ENCODE assay signal across 13 cellular contexts in the genomic region with DNA sequence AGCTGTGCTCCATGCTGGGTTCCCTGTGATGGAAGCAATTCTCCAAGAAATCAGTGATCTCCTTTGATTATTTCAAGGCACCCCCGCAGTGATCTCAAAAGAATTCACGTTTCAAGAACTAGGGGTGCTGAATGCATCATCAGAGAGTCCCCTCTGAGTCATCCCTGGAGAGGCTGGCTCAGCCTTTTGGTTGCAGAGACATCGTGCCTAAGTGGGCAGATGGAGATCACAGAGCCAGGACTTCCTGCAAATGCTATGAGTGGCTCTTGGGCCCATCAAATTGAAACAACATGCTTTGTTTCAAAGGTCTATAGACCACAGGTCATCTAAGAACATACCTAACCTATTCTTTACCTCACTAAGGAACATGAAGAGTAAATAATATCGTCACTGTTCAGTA. TPM values are rescaled to one million over a fixed set of nuclear protein-coding genes. Genes with fewer than 3 reads are reported as not detected.
DNase-seq lines count a peak whose midpoint lies in the region; ATAC-seq and TF ChIP-seq lines count a peak whose summit lies in the region.
"Had no signal": no experiment of that assay in that cellular context is flagged by ENCODE, and none has a peak within 500 bp of the region (broad histone marks: within the 10 kb centered on the region; RNA-seq: fewer than 3 reads in every experiment).

No MANE protein-coding gene starts in this region.

- no peaks in the 10 kb centered on the region for H3K36me3 Mint-ChIP-seq in CD4-positive, alpha-beta T cell (ENCODE audit: low read depth)

- BruUV-seq in OCI-LY7 (replicated peaks; lab: Mats Ljungman, UMichigan) = no TSS peak

- H3K27ac ChIP-seq in layer of hippocampus (ENCODE audit: low read depth, low read length) = peak overlapping the region; percentile 96
- H3K27ac ChIP-seq in CD4-positive, alpha-beta T cell (ENCODE audit: low read depth, low read length) = no peak overlapping the region
- H3K27ac ChIP-seq in OCI-LY7 (ENCODE audit: low read depth, low read length, poor library complexity, severe bottlenecking) = no peak overlapping the region
- H3K27ac ChIP-seq: brain microvascular endothelial cell, C4-2B, prostate gland, WERI-Rb-1 had no signal

- no peaks in the 10 kb centered on the region for H3K9me3 ChIP-seq in CD4-positive, alpha-beta T cell (ENCODE audit: control insufficient read depth, low read length)
- H3K9me3 ChIP-seq in OCI-LY7 (ENCODE audit: low read length) = no peaks in the 10 kb centered on the region
- H3K9me3 ChIP-seq: prostate gland had no signal

- H3K4me2 ChIP-seq in OCI-LY7 (ENCODE audit: low read length) = no peak overlapping the region

- no peaks in the 10 kb centered on the region for H3K36me3 ChIP-seq in OCI-LY7 (ENCODE audit: insufficient read depth, low read length)
- H3K36me3 ChIP-seq: brain microvascular endothelial cell, prostate gland, WERI-Rb-1 had no signal

- no peak for TF ChIP-seq CTCF in CD4-positive, alpha-beta T cell (IDR thresholded peaks at IDR 0.05)
- no peak for TF ChIP-seq CTCF in OCI-LY7 (conservative IDR thresholded peaks at IDR 0.05; ENCODE audit: low read length)

- H3K27ac Mint-ChIP-seq in CD4-positive, alpha-beta T cell = no peak overlapping the region

- H4K20me1 ChIP-seq in OCI-LY7 (ENCODE audit: insufficient read depth, low read length) = no peaks in the 10 kb centered on the region

- POLR2A ChIA-PET in CD4-positive, alpha-beta T cell (lab: Charles Lee) = no interaction called here
- POLR2A ChIA-PET in OCI-LY7 (lab: Charles Lee) = no interaction called here

- no peak overlapping the region for H3K4me3 Mint-ChIP-seq in CD4-positive, alpha-beta T cell

- peaks cover 35% of the 10 kb centered on the region for H3K27me3 Mint-ChIP-seq in CD4-positive, alpha-beta T cell

- H3K27me3 ChIP-seq in layer of hippocampus (ENCODE audit: control insufficient read depth, insufficient read depth, low read length) = no peaks in the 10 kb centered on the region
- H3K27me3 ChIP-seq in CD4-positive, alpha-beta T cell (ENCODE audit: control insufficient read depth, insufficient read depth, low read length) = no peaks in the 10 kb centered on the region
- H3K27me3 ChIP-seq: brain microvascular endothelial cell had no signal

- CTCF ChIA-PET in CD4-positive, alpha-beta T cell (lab: Charles Lee) = no interaction called here
- CTCF ChIA-PET in OCI-LY7 (lab: Charles Lee; ENCODE audit: unreplicated experiment) = interaction anchor here (0.6 kb wide), 1 partner anchor 64 kb away, joined by 3 read pairs; no protein-coding TSS in a partner anchor

- no peaks in the 10 kb centered on the region for H3K9me3 Mint-ChIP-seq in CD4-positive, alpha-beta T cell

- peaks cover 5% of the 10 kb centered on the region for H3K4me1 ChIP-seq in OCI-LY7 (ENCODE audit: insufficient read depth, low read length, poor library complexity, severe bottlenecking)
- H3K4me1 ChIP-seq: prostate gland had no signal

- no peak overlapping the region for H2AFZ ChIP-seq in OCI-LY7 (ENCODE audit: low read length)

- H3K4me3 ChIP-seq in OCI-LY7 (ENCODE audit: low read depth, low read length, poor library complexity, severe bottlenecking) = no peak overlapping the region
- H3K4me3 ChIP-seq: prostate gland had no signal

- ATAC-seq in GM19351 (IDR thresholded peaks at IDR 0.05; ENCODE audit: unreplicated experiment) (peak; percentile 70), esophagus mucosa (no peak)
- no peak for ATAC-seq in CD4-positive, alpha-beta T cell (ENCODE audit: poor library complexity)

- intact Hi-C loops in CD4-positive, alpha-beta T cell (cut with DNase I, micrococcal nuclease) = no loop called here
- intact Hi-C loops in OCI-LY7 (cut with micrococcal nuclease; ENCODE audit: unreplicated experiment) = no loop called here

- DNase-seq in EL = peak; percentile 18
- DNase-seq in RKO (ENCODE audit: low spot score) = peak; percentile 47
- DNase-seq in CD4-positive, alpha-beta T cell = no peak
- no peak for DNase-seq in OCI-LY7 (ENCODE audit: low spot score)
- DNase-seq: activated effector memory CD4-positive, alpha-beta T cell treated with Interleukin-2 at 50 U/mL for 16 hours; brain microvascular endothelial cell; stimulated activated naive CD4-positive, alpha-beta T cell treated with Interleukin-2 at 50 U/mL for 16 hours; WERI-Rb-1 had no signal

- H3K4me1 Mint-ChIP-seq in CD4-positive, alpha-beta T cell (ENCODE audit: low read depth) = no peaks in the 10 kb centered on the region

- no peaks in the 10 kb centered on the region for H3K9me2 ChIP-seq in OCI-LY7 (ENCODE audit: insufficient read depth, low read length)

- no peaks in the 10 kb centered on the region for H3K79me2 ChIP-seq in OCI-LY7 (ENCODE audit: insufficient read depth, low read depth, low read length)

RNA-seq across cellular contexts. Expression of a gene that starts 41.5 kb away (rescaled TPM):
- total RNA-seq in CD4-positive, alpha-beta T cell = 10 to 100 TPM; 24.9 to 26.8 TPM
- total RNA-seq in esophagus mucosa (39.5 TPM), OCI-LY7 (2022) (5.5 and 5.6 TPM in 2 replicates)
- 4.2 and 7.3 TPM in 2 replicates for total RNA-seq in OCI-LY7 (2014; rRNA removed; shearing (Covaris generic))

Comparison
In these comparisons a context has a peak if more than half of its experiments do, and no peak if none do; other contexts are left out.
1. DNase-seq: peak in EL (single experiment) and RKO (single experiment); none in CD4-positive, alpha-beta T cell (0 of 10) and OCI-LY7 (single experiment).